ENCODE assay signal across 17 cellular contexts in the genomic region with DNA sequence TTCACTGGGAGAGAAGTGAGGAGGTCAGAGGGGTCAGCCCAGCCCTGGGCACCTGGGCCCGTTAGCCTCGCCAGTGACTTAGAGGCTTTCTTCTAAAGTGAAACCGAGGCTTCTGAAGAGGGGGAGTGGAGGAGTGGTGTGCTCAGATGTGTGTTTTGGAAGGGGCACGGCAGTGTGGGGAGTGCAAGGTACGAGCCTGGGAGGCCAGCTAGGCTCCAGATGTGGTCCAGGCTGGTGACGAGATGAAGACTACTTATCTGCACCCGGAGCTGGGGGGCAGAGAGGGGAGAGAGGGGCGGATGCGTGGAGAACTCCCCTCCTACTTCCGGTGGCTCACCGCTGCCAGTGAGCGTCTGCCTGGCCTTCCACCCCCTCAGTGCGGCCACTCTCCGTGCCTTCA.
DNase-seq lines count a peak whose midpoint lies in the region; ATAC-seq and TF ChIP-seq lines count a peak whose summit lies in the region.
"Had no signal": no experiment of that assay in that cellular context is flagged by ENCODE, and none has a peak within 500 bp of the region (broad histone marks: within the 10 kb centered on the region; RNA-seq: fewer than 3 reads in every experiment).

No MANE protein-coding gene starts in this region.

- no peak overlapping the region for H2BK20ac ChIP-seq in H9 (ENCODE audit: low read depth, low read length, poor library complexity, severe bottlenecking)

- H3K4me3 ChIP-seq in trophoblast cell (ENCODE audit: low read depth, low read length) = peak overlapping the region; percentile 37
- H3K4me3 ChIP-seq: GM23248, SJSA1 had no signal

- H3K23me2 ChIP-seq in H9 (ENCODE audit: insufficient read length, low read depth, low read length, poor library complexity, severe bottlenecking) = no peaks in the 10 kb centered on the region

- H3K4me3 Mint-ChIP-seq in activated CD4-positive, alpha-beta T cell treated with anti-CD3 and anti-CD28 coated beads, Interleukin-2, amount 10 ng/mL, durations not matched to agents 24 days and 14 days = no peak overlapping the region
- no peak overlapping the region for H3K4me3 Mint-ChIP-seq in H9
- H3K4me3 Mint-ChIP-seq in T-cell = peak overlapping the region in 2 of 3 donors; percentile 28 to 45
- H3K4me3 Mint-ChIP-seq in nephron progenitor cell = no peak overlapping the region
- H3K4me3 Mint-ChIP-seq: CD4-positive, CD25-positive, alpha-beta regulatory T cell had no signal

- no peak overlapping the region for H3T11ph ChIP-seq in H9 (ENCODE audit: low read length)

- H3K23ac ChIP-seq in H9 (ENCODE audit: insufficient read length, low read depth, low read length) (no peak overlapping the region), trophoblast cell (ENCODE audit: low read length) (no peak overlapping the region)

- no peak overlapping the region for H2BK15ac ChIP-seq in H9 (ENCODE audit: low read depth, low read length)

- no peak overlapping the region for H3K27ac Mint-ChIP-seq in activated CD4-positive, alpha-beta T cell treated with anti-CD3 and anti-CD28 coated beads, Interleukin-2, amount 10 ng/mL, durations not matched to agents 24 days and 14 days
- H3K27ac Mint-ChIP-seq in H9 = no peak overlapping the region
- no peak overlapping the region for H3K27ac Mint-ChIP-seq in T-cell
- no peak overlapping the region for H3K27ac Mint-ChIP-seq in nephron progenitor cell

- POLR2A ChIA-PET in T-cell (lab: Charles Lee) = no interaction called here

- ATAC-seq in T-cell (replicated peaks in 1 of 4) = no peak
- no peak for ATAC-seq in GM19455 (IDR thresholded peaks at IDR 0.05; ENCODE audit: unreplicated experiment)

- intact Hi-C loops in activated CD4-positive, alpha-beta T cell treated with anti-CD3 and anti-CD28 coated beads, Interleukin-2, amount 10 ng/mL, durations not matched to agents 24 days and 14 days (cut with micrococcal nuclease) = no loop called here

- no peak overlapping the region for H3K56ac ChIP-seq in H9 (ENCODE audit: insufficient read length, low read depth, low read length)

- no peak overlapping the region for H4K12ac ChIP-seq in trophoblast cell (ENCODE audit: low read depth, low read length)

- H3K4me2 ChIP-seq in H9 (ENCODE audit: insufficient read depth, insufficient read length, low read length) = no peak overlapping the region
- no peak overlapping the region for H3K4me2 ChIP-seq in trophoblast cell (ENCODE audit: low read length)

- H3K14ac ChIP-seq in H9 (ENCODE audit: insufficient read depth, low read length) (no peak overlapping the region), trophoblast cell (ENCODE audit: low read length) (no peak overlapping the region)

- peak; percentile 51 for DNase-seq in activated CD4-positive, alpha-beta T cell treated with anti-CD3 and anti-CD28 coated beads, Interleukin-2, amount 10 ng/mL, durations not matched to agents 24 days and 14 days
- no peak for DNase-seq in activated CD4-positive, alpha-beta T cell treated with anti-CD3 and anti-CD28 coated beads, Interleukin-2, amount 50 U/mL, for 48 hours
- DNase-seq in H9 = no peak
- no peak for DNase-seq in T-cell
- no peak for DNase-seq in trophoblast cell
- no peak for DNase-seq in NCI-H2196 treated with DMSO at 0.1 percent for 48 hours (lab: John Stamatoyannopoulos, UW; ENCODE audit: unreplicated experiment)
- no peak for DNase-seq in nephron progenitor cell
- DNase-seq: 8988T; Calu3; CD4-positive, CD25-positive, alpha-beta regulatory T cell; GM23248; KBM-7; NCI-H1092; NCI-H1694 treated with DMSO at 0.1 percent for 48 hours; NCI-H510A had no signal

- TF ChIP-seq CTCF in H9 (conservative IDR thresholded peaks at IDR 0.05) = no peak
- no peak for TF ChIP-seq CTCF in nephron progenitor cell (IDR thresholded peaks at IDR 0.05)

- H2AK5ac ChIP-seq in H9 (ENCODE audit: insufficient read length, low read length) = no peak overlapping the region
- no peak overlapping the region for H2AK5ac ChIP-seq in trophoblast cell (ENCODE audit: low read length)

- H2BK120ac ChIP-seq in H9 (ENCODE audit: low read depth, low read length, poor library complexity, severe bottlenecking) (no peak overlapping the region), trophoblast cell (ENCODE audit: insufficient read depth, low read length, poor library complexity) (no peak overlapping the region)

- CTCF ChIA-PET in T-cell (lab: Charles Lee) = no interaction called here

- H3K18ac ChIP-seq in H9 (ENCODE audit: insufficient read length, low read depth, low read length) (peak overlapping the region; percentile 26), trophoblast cell (ENCODE audit: low read length) (no peak overlapping the region)

- H4K91ac ChIP-seq in H9 (ENCODE audit: insufficient read length, low read depth, low read length) = no peak overlapping the region
- no peak overlapping the region for H4K91ac ChIP-seq in trophoblast cell (ENCODE audit: low read depth, low read length)

- no peaks in the 10 kb centered on the region for H3K9me3 Mint-ChIP-seq in activated CD4-positive, alpha-beta T cell treated with anti-CD3 and anti-CD28 coated beads, Interleukin-2, amount 10 ng/mL, durations not matched to agents 24 days and 14 days
- H3K9me3 Mint-ChIP-seq in H9 = peaks cover 0 to 11% of the 10 kb centered on the region in 2 experiments; a peak in 3 of 5 replicates
- H3K9me3 Mint-ChIP-seq in T-cell = no peaks in the 10 kb centered on the region
- H3K9me3 Mint-ChIP-seq in nephron progenitor cell = no peaks in the 10 kb centered on the region
- H3K9me3 Mint-ChIP-seq: CD4-positive, CD25-positive, alpha-beta regulatory T cell had no signal

- H3K4me1 ChIP-seq in H9 (ENCODE audit: insufficient read depth, low read length) = no peaks in the 10 kb centered on the region
- no peaks in the 10 kb centered on the region for H3K4me1 ChIP-seq in trophoblast cell (ENCODE audit: control insufficient read depth in 1 of 2, insufficient read depth in 2 of 2, low read length in 2 of 2)
- H3K4me1 ChIP-seq: SJSA1 had no signal

- H3K27me3 ChIP-seq in H9 (ENCODE audit: insufficient read depth, low read length) = no peaks in the 10 kb centered on the region
- no peaks in the 10 kb centered on the region for H3K27me3 ChIP-seq in trophoblast cell (ENCODE audit: insufficient read depth, low read length)
- H3K27me3 ChIP-seq: SJSA1 had no signal

- no peak overlapping the region for H2BK5ac ChIP-seq in H9 (ENCODE audit: insufficient read length, low read length)
- no peak overlapping the region for H2BK5ac ChIP-seq in trophoblast cell (ENCODE audit: low read depth, low read length, poor library complexity)

- H4K8ac ChIP-seq in H9 (replicated peaks; ENCODE audit: insufficient read length, low read depth, low read length) = no peak overlapping the region
- no peak overlapping the region for H4K8ac ChIP-seq in trophoblast cell (ENCODE audit: low read depth, low read length)

- H3K9me3 ChIP-seq in H9 (ENCODE audit: control insufficient read depth, low read depth, low read length) = no peaks in the 10 kb centered on the region
- H3K9me3 ChIP-seq in trophoblast cell (ENCODE audit: insufficient read depth, low read depth, low read length) = peaks cover 6% of the 10 kb centered on the region
- H3K9me3 ChIP-seq: SJSA1 had no signal

- H3K36me3 Mint-ChIP-seq in activated CD4-positive, alpha-beta T cell treated with anti-CD3 and anti-CD28 coated beads, Interleukin-2, amount 10 ng/mL, durations not matched to agents 24 days and 14 days (ENCODE audit: low read depth) = no peaks in the 10 kb centered on the region
- H3K36me3 Mint-ChIP-seq in H9 (ENCODE audit: insufficient read depth in 1 of 3, low read depth in 3 of 3) (peaks cover 0 to 5% (median 0%) of the 10 kb centered on the region in 3 experiments; a peak in 1 of 7 replicates), T-cell (no peaks in the 10 kb centered on the region), nephron progenitor cell (ENCODE audit: low read depth) (no peaks in the 10 kb centered on the region)
- H3K36me3 Mint-ChIP-seq: CD4-positive, CD25-positive, alpha-beta regulatory T cell had no signal

- no peak overlapping the region for H3K9ac ChIP-seq in H9 (ENCODE audit: extremely low read depth, insufficient read length, low read length)
- H3K9ac ChIP-seq in trophoblast cell (ENCODE audit: low read length) = no peak overlapping the region
- H3K9ac ChIP-seq: GM23248 had no signal

- no CpG with 5 or more reads among the region's 14 CpGs for WGBS in H9 (ENCODE audit: extremely low coverage, insufficient read length, low lambda C conversion rate)
- WGBS in trophoblast cell (ENCODE audit: extremely low coverage, insufficient coverage, insufficient read length) = no CpG with 5 or more reads among the region's 14 CpGs

- H2BK12ac ChIP-seq in H9 (ENCODE audit: insufficient read length, low read depth, low read length) = no peak overlapping the region
- H2BK12ac ChIP-seq in trophoblast cell (ENCODE audit: low read length) = no peak overlapping the region

- H3K4me1 Mint-ChIP-seq in activated CD4-positive, alpha-beta T cell treated with anti-CD3 and anti-CD28 coated beads, Interleukin-2, amount 10 ng/mL, durations not matched to agents 24 days and 14 days = peaks cover 9% of the 10 kb centered on the region
- peaks cover 11 to 24% of the 10 kb centered on the region in 2 experiments for H3K4me1 Mint-ChIP-seq in H9
- H3K4me1 Mint-ChIP-seq in T-cell = peaks cover 2 to 11% (median 3%) of the 10 kb centered on the region in 3 donors
- H3K4me1 Mint-ChIP-seq in nephron progenitor cell = no peaks in the 10 kb centered on the region
- H3K4me1 Mint-ChIP-seq: CD4-positive, CD25-positive, alpha-beta regulatory T cell had no signal

- H3K36me3 ChIP-seq in trophoblast cell (ENCODE audit: control insufficient read depth in 1 of 2, insufficient read depth in 2 of 2, low read length in 2 of 2) = no peaks in the 10 kb centered on the region
- H3K36me3 ChIP-seq: SJSA1 had no signal

- H3K4ac ChIP-seq in H9 (ENCODE audit: low read depth, low read length) = no peak overlapping the region
- H3K4ac ChIP-seq in trophoblast cell (ENCODE audit: low read depth, low read length) = no peak overlapping the region

- H3K79me1 ChIP-seq in H9 (ENCODE audit: insufficient read depth, low read depth, low read length, poor library complexity, severe bottlenecking) (no peaks in the 10 kb centered on the region), trophoblast cell (ENCODE audit: low read length) (no peaks in the 10 kb centered on the region)

- no peaks in the 10 kb centered on the region for H3K79me2 ChIP-seq in H9 (ENCODE audit: insufficient read depth, low read length)
- H3K79me2 ChIP-seq in trophoblast cell (ENCODE audit: control insufficient read depth, insufficient read depth, low read length, poor library complexity) = no peaks in the 10 kb centered on the region

- peaks cover 2% of the 10 kb centered on the region for H3K27me3 Mint-ChIP-seq in activated CD4-positive, alpha-beta T cell treated with anti-CD3 and anti-CD28 coated beads, Interleukin-2, amount 10 ng/mL, durations not matched to agents 24 days and 14 days
- H3K27me3 Mint-ChIP-seq in H9 (ENCODE audit: low read depth) (no peaks in the 10 kb centered on the region; the same call in 1 of the 2 replicates), T-cell (peaks cover 0 to 3% of the 10 kb centered on the region in 2 donors), nephron progenitor cell (ENCODE audit: low read depth, poor library complexity) (peaks cover 11% of the 10 kb centered on the region)

- no peak overlapping the region for H4K5ac ChIP-seq in H9 (ENCODE audit: insufficient read length, low read depth, low read length)

- no peak overlapping the region for H2AFZ ChIP-seq in H9 (ENCODE audit: low read length)
- no peak overlapping the region for H2AFZ ChIP-seq in trophoblast cell (ENCODE audit: insufficient read depth, low read length, poor library complexity)
- H2AFZ ChIP-seq: GM23248 had no signal

- H4K20me1 ChIP-seq in H9 (ENCODE audit: control insufficient read depth, insufficient read depth, insufficient read length) = no peaks in the 10 kb centered on the region

- H3K27ac ChIP-seq in H9 (ENCODE audit: insufficient read length, low read depth, low read length) (no peak overlapping the region), trophoblast cell (ENCODE audit: low read depth, low read length) (no peak overlapping the region)
- H3K27ac ChIP-seq: GM23248, SJSA1 had no signal

Comparison
In these comparisons a context has a peak if more than half of its experiments do, and no peak if none do; other contexts are left out.
1. H3K4me3 Mint-ChIP-seq: peak in T-cell (2 of 3); none in activated CD4-positive, alpha-beta T cell treated with anti-CD3 and anti-CD28 coated beads, Interleukin-2, amount 10 ng/mL, durations not matched to agents 24 days and 14 days (single experiment), H9 (0 of 2) and nephron progenitor cell (single experiment).